ENCODE assay signal across 32 cellular contexts in the genomic region with DNA sequence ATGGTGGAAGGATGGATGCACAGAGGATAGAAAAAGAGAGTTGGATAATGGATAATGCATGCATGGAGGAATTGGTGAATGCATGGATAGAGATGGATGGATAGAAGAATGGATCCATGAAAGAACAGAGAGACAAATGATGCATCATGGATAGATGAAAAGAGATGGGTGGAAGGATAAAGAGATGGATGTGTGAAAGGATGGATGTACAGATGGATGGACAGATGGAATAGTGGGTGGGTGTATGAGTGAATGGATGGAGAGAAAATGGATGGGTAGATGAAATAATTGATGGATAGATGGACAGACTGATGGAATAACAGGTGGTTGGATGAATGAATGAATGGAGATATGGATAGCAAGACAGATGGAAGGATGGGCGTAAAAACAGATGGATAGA.
DNase-seq lines count a peak whose midpoint lies in the region; ATAC-seq, FAIRE-seq and TF ChIP-seq lines count a peak whose summit lies in the region.
"Had no signal": no experiment of that assay in that cellular context is flagged by ENCODE, and none has a peak within 500 bp of the region (broad histone marks: within the 10 kb centered on the region; RNA-seq: fewer than 3 reads in every experiment).

No MANE protein-coding gene starts in this region.

- TF ChIP-seq CTCF in D721Med (IDR thresholded peaks at IDR 0.05; ENCODE audit: insufficient read depth, missing control alignments) (no peak), HEK293 (tag by site-specific recombination; IDR thresholded peaks at IDR 0.05) (no peak)

- FAIRE-seq in D721Med (lab: Jason Lieb, UNC) = peak; percentile 29
- peak; percentile 62 for FAIRE-seq in HTR-8/SVneo (lab: Jason Lieb, UNC)
- FAIRE-seq: A204.1, A549 had no signal

- H3K27ac ChIP-seq in HEK293 (ENCODE audit: extremely low read depth, low read depth, low read length) = no peak overlapping the region
- H3K27ac ChIP-seq: 22Rv1; A549; BLaER1; BLaER1 treated with 17β-estradiol and CSF1 and Interleukin-3, amounts not matched to agents 10 nM and 100 nM; C4-2B had no signal

- CTCF ChIA-PET in HEK293 (lab: Yijun Ruan, JAX) = interaction anchor here (1.0 kb wide), 1 partner anchor 25 kb away, joined by 3 read pairs; no protein-coding TSS in a partner anchor

- H3K4me3 ChIP-seq in HEK293 (ENCODE audit: low read depth, low read length) = no peak overlapping the region
- H3K4me3 ChIP-seq: A549; BLaER1; BLaER1 treated with 17β-estradiol and CSF1 and Interleukin-3, amounts not matched to agents 10 nM and 100 nM had no signal

- H3K9me3 ChIP-seq in HEK293 (ENCODE audit: control insufficient read depth, insufficient read depth, low read depth, low read length) = no peaks in the 10 kb centered on the region
- H3K9me3 ChIP-seq: A549; BE2C; BLaER1; BLaER1 treated with 17β-estradiol and CSF1 and Interleukin-3, amounts not matched to agents 10 nM and 100 nM; Caco-2 had no signal

- POLR2A ChIA-PET in HEK293 (lab: Yijun Ruan, JAX) = no interaction called here

- no peak for DNase-seq in D721Med (ENCODE audit: insufficient read length, low spot score)
- no peak for DNase-seq in HTR-8/SVneo (ENCODE audit: insufficient read length, low spot score)
- DNase-seq in NK-92 treated with Interleukin-12 subunit alpha and Interleukin-12 subunit beta, amount 100 ng/mL, for 24 hours (lab: John Stamatoyannopoulos, UW) = no peak
- DNase-seq in NCI-H345 (lab: John Stamatoyannopoulos, UW) = no peak
- DNase-seq: 8988T; ACHN; AML-193; BE2C; C1 segment of cervical spinal cord; Caco-2; Calu3; CD4-positive, alpha-beta memory T cell; CD4-positive, alpha-beta T cell; CD4-positive, CD25-positive, alpha-beta regulatory T cell; CD8-positive, alpha-beta memory T cell; CD8-positive, alpha-beta T cell; COR-L47; DMS 273 treated with DMSO at 0.1 percent for 48 hours; DMS153; DMS53; DMS79; DMS79 treated with DMSO at 0.1 percent for 48 hours; DND-41; EL had no signal

- no peak for ATAC-seq in GM18868 (IDR thresholded peaks at IDR 0.05; ENCODE audit: unreplicated experiment)
- ATAC-seq: A549; CD8-positive, alpha-beta T cell had no signal

- no peaks in the 10 kb centered on the region for H3K36me3 ChIP-seq in HEK293 (ENCODE audit: control insufficient read depth in 2 of 2, insufficient read depth in 1 of 2, low read length in 2 of 2)
- H3K36me3 ChIP-seq: BE2C; BLaER1; BLaER1 treated with 17β-estradiol and CSF1 and Interleukin-3, amounts not matched to agents 10 nM and 100 nM had no signal

- H3K4me1 ChIP-seq in HEK293 (ENCODE audit: control insufficient read depth, insufficient read depth, low read length) = no peaks in the 10 kb centered on the region
- H3K4me1 ChIP-seq: BE2C, Caco-2 had no signal

TF ChIP-seq in HEK293, 187 proteins besides CTCF, POLR2A, EP300 and RAD21:
- peak; percentile 70 for TF ChIP-seq ZBTB17 (tag by site-specific recombination; IDR thresholded peaks at IDR 0.05)
- TF ChIP-seq ZSCAN23 (tag by site-specific recombination; IDR thresholded peaks at IDR 0.05) = no peak
- TF ChIP-seq ZNF366 (tag by site-specific recombination; conservative IDR thresholded peaks at IDR 0.05) = peak; percentile 97
- no peak for TF ChIP-seq MYNN (tag by site-specific recombination; IDR thresholded peaks at IDR 0.05; ENCODE audit: borderline replicate concordance)
- TF ChIP-seq ZNF501 (tag by site-specific recombination; IDR thresholded peaks at IDR 0.05) = no peak
- no peak for TF ChIP-seq ZNF350 (tag by site-specific recombination; IDR thresholded peaks at IDR 0.05)
- no peak for TF ChIP-seq ZNF837 (tag by site-specific recombination; IDR thresholded peaks at IDR 0.05)
- no peak for TF ChIP-seq TCF7L2 (IDR thresholded peaks at IDR 0.05; ENCODE audit: borderline replicate concordance, low read depth, low read length)
- peak; percentile 44; the same call in 1 of the 2 replicates for TF ChIP-seq SCRT2 (tag by site-specific recombination; IDR thresholded peaks at IDR 0.05)
- no peak for TF ChIP-seq ZNF266 (tag by site-specific recombination; IDR thresholded peaks at IDR 0.05; ENCODE audit: low read depth)
- TF ChIP-seq ZNF76 (tag by site-specific recombination; IDR thresholded peaks at IDR 0.05; ENCODE audit: borderline replicate concordance, low read depth) = no peak
- TF ChIP-seq ZNF677 (tag by site-specific recombination; IDR thresholded peaks at IDR 0.05) = no peak
- TF ChIP-seq FEZF1 (tag by site-specific recombination; IDR thresholded peaks at IDR 0.05) = no peak
- TF ChIP-seq WT1 (tag by site-specific recombination; IDR thresholded peaks at IDR 0.05) = no peak
